Comparison of ENCODE assay signal across 1 cellular context in genomic region chr2:197434541-197435513, GRCh38.
TF ChIP-seq lines count a peak whose summit lies in the region.

A gene with protein sequence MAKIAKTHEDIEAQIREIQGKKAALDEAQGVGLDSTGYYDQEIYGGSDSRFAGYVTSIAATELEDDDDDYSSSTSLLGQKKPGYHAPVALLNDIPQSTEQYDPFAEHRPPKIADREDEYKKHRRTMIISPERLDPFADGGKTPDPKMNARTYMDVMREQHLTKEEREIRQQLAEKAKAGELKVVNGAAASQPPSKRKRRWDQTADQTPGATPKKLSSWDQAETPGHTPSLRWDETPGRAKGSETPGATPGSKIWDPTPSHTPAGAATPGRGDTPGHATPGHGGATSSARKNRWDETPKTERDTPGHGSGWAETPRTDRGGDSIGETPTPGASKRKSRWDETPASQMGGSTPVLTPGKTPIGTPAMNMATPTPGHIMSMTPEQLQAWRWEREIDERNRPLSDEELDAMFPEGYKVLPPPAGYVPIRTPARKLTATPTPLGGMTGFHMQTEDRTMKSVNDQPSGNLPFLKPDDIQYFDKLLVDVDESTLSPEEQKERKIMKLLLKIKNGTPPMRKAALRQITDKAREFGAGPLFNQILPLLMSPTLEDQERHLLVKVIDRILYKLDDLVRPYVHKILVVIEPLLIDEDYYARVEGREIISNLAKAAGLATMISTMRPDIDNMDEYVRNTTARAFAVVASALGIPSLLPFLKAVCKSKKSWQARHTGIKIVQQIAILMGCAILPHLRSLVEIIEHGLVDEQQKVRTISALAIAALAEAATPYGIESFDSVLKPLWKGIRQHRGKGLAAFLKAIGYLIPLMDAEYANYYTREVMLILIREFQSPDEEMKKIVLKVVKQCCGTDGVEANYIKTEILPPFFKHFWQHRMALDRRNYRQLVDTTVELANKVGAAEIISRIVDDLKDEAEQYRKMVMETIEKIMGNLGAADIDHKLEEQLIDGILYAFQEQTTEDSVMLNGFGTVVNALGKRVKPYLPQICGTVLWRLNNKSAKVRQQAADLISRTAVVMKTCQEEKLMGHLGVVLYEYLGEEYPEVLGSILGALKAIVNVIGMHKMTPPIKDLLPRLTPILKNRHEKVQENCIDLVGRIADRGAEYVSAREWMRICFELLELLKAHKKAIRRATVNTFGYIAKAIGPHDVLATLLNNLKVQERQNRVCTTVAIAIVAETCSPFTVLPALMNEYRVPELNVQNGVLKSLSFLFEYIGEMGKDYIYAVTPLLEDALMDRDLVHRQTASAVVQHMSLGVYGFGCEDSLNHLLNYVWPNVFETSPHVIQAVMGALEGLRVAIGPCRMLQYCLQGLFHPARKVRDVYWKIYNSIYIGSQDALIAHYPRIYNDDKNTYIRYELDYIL (minus strand): TSS chr2:197435028. CDS start chr2:197434999, 29 bp downstream.

TF ChIP-seq in HepG2, 621 proteins besides CTCF, POLR2A, EP300 and RAD21 (continued from another document):
- TF ChIP-seq FOXO4 (CRISPR knock-in tag; conservative IDR thresholded peaks at IDR 0.05) (no peak), ZNF772 (CRISPR knock-in tag; IDR thresholded peaks at IDR 0.05) (peak; percentile 91), YEATS2 (CRISPR knock-in tag; IDR thresholded peaks at IDR 0.05; ENCODE audit: borderline replicate concordance) (peak; percentile 95; the same call in 1 of the 2 replicates), MIXL1 (CRISPR knock-in tag; IDR thresholded peaks at IDR 0.05) (peak; percentile 69; the same call in 1 of the 2 replicates), CREB1 (IDR thresholded peaks at IDR 0.05) (peak; percentile 85), CREB1 (CRISPR knock-in tag; IDR thresholded peaks at IDR 0.05) (peak; percentile 81), HOXA3 (CRISPR knock-in tag; IDR thresholded peaks at IDR 0.05) (peak; percentile 90), ZBTB8A (CRISPR knock-in tag; IDR thresholded peaks at IDR 0.05; ENCODE audit: borderline replicate concordance, low read depth) (no peak), NKX3-1 (CRISPR knock-in tag; IDR thresholded peaks at IDR 0.05) (no peak), TRIM24 (CRISPR knock-in tag; IDR thresholded peaks at IDR 0.05) (no peak), ZNF710 (CRISPR knock-in tag; IDR thresholded peaks at IDR 0.05; ENCODE audit: borderline replicate concordance) (peak; percentile 57; the same call in 1 of the 2 replicates), FOSL1 (CRISPR knock-in tag; IDR thresholded peaks at IDR 0.05; ENCODE audit: borderline replicate concordance) (no peak), ZBTB2 (CRISPR knock-in tag; IDR thresholded peaks at IDR 0.05; ENCODE audit: low read depth) (0 out of 2 replicates have a peak, but pooled peaks have one; percentile 50), POLR2G (IDR thresholded peaks at IDR 0.05; ENCODE audit: low read depth, low read length) (peak; percentile 97), MEIS2 (CRISPR knock-in tag; IDR thresholded peaks at IDR 0.05) (no peak; the same call in 1 of the 2 replicates), PCBP1 (IDR thresholded peaks at IDR 0.05; ENCODE audit: borderline replicate concordance, low read depth, low read length) (0 out of 2 replicates have a peak, but pooled peaks have one; percentile 46), ZNF180 (CRISPR knock-in tag; IDR thresholded peaks at IDR 0.05; ENCODE audit: borderline replicate concordance, low read depth) (no peak), CCAR2 (optimal IDR thresholded peaks at IDR 0.05; ENCODE audit: low read depth, low read length) (no peak), MAFG (CRISPR knock-in tag; IDR thresholded peaks at IDR 0.05) (no peak), SPEN (CRISPR knock-in tag; IDR thresholded peaks at IDR 0.05; ENCODE audit: low read depth) (peak; percentile 96), HCFC1 (IDR thresholded peaks at IDR 0.05; ENCODE audit: low read depth, low read length) (peak; percentile 56), MXD4 (CRISPR knock-in tag; IDR thresholded peaks at IDR 0.05) (peak; percentile 67; the same call in 1 of the 2 replicates), ZNF138 (CRISPR knock-in tag; IDR thresholded peaks at IDR 0.05; ENCODE audit: low read depth) (peak; percentile 97; the same call in 1 of the 2 replicates), CHD4 (IDR thresholded peaks at IDR 0.05; ENCODE audit: borderline replicate concordance, low read length) (no peak), ESRRA (CRISPR knock-in tag; IDR thresholded peaks at IDR 0.05; ENCODE audit: low read depth) (peak; percentile 84), UBTF (CRISPR knock-in tag; IDR thresholded peaks at IDR 0.05) (peak; percentile 45), EHMT2 (IDR thresholded peaks at IDR 0.05; ENCODE audit: borderline replicate concordance, low read depth, low read length) (no peak), ZNF557 (CRISPR knock-in tag; IDR thresholded peaks at IDR 0.05) (peak; percentile 22; the same call in 1 of the 2 replicates), AHR (CRISPR knock-in tag; IDR thresholded peaks at IDR 0.05) (peak; percentile 33; the same call in 1 of the 2 replicates), GATAD2A (CRISPR knock-in tag; IDR thresholded peaks at IDR 0.05) (peak; percentile 65), RBAK (CRISPR knock-in tag; IDR thresholded peaks at IDR 0.05) (peak; percentile 49; the same call in 1 of the 2 replicates), TOPORS (CRISPR knock-in tag; IDR thresholded peaks at IDR 0.05) (no peak), ZNF674 (CRISPR knock-in tag; IDR thresholded peaks at IDR 0.05; ENCODE audit: low read depth) (peak; percentile 67; the same call in 1 of the 2 replicates)
- TF ChIP-seq, protein P1, sequence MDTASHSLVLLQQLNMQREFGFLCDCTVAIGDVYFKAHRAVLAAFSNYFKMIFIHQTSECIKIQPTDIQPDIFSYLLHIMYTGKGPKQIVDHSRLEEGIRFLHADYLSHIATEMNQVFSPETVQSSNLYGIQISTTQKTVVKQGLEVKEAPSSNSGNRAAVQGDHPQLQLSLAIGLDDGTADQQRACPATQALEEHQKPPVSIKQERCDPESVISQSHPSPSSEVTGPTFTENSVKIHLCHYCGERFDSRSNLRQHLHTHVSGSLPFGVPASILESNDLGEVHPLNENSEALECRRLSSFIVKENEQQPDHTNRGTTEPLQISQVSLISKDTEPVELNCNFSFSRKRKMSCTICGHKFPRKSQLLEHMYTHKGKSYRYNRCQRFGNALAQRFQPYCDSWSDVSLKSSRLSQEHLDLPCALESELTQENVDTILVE (CRISPR knock-in tag; IDR thresholded peaks at IDR 0.05), result peak; percentile 70; the same call in 1 of the 2 replicates
- TF ChIP-seq, protein P2, sequence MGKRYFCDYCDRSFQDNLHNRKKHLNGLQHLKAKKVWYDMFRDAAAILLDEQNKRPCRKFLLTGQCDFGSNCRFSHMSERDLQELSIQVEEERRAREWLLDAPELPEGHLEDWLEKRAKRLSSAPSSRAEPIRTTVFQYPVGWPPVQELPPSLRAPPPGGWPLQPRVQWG (CRISPR knock-in tag; IDR thresholded peaks at IDR 0.05; ENCODE audit: borderline replicate concordance, low read depth), result no peak
- TF ChIP-seq, protein P3, sequence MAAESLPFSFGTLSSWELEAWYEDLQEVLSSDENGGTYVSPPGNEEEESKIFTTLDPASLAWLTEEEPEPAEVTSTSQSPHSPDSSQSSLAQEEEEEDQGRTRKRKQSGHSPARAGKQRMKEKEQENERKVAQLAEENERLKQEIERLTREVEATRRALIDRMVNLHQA (CRISPR knock-in tag; IDR thresholded peaks at IDR 0.05), result no peak
TF ChIP-seq in HepG2: peak in this region for 356.
